Comparison of ENCODE assay signal across 23 cellular contexts in genomic region chr22:27630754-27631153, GRCh38.
"Had no signal": no experiment of that assay in that cellular context is flagged by ENCODE, and none has a peak within 500 bp of the region (broad histone marks: within the 10 kb centered on the region; RNA-seq: fewer than 3 reads in every experiment).

No MANE protein-coding gene starts in this region.

- H3K36me3 ChIP-seq: left ventricle myocardium inferior, right lobe of liver, thyroid gland, upper lobe of right lung, WERI-Rb-1 had no signal

- H3K4me3 Mint-ChIP-seq: activated CD8-positive, alpha-beta T cell treated with anti-CD3 and anti-CD28 coated beads, Interleukin-2, amount 10 ng/mL, durations not matched to agents 7 days and 5 days; dendritic cell treated with granulocyte-macrophage colony-stimulating factor and Interleukin-4, amounts not matched to agents 40 ng/mL and 50 ng/mL, for 4 days; mesothelial cell of epicardium; natural killer cell treated with Interleukin-12 subunit alpha and Interleukin-12 subunit beta and Interleukin-15 and Interleukin-18, amount 100 ng/mL, for 72 hours; stimulated activated naive CD8-positive, alpha-beta T cell treated with anti-CD3 and anti-CD28 coated beads, Interleukin-15, Interleukin-2, amounts not matched to agents 100 ng/mL and 50 ng/mL, for 24 hours; T-cell had no signal

- H3K36me3 Mint-ChIP-seq: activated naive CD4-positive, alpha-beta T cell treated with anti-CD3 and anti-CD28 coated beads, Interleukin-2, amount 50 U/mL, for 72 hours; brain; natural killer cell treated with Interleukin-12 subunit alpha and Interleukin-12 subunit beta and Interleukin-15 and Interleukin-18, amount 100 ng/mL, for 72 hours; T-cell had no signal

- H3K9ac ChIP-seq: parathyroid adenoma had no signal

- H3K27me3 Mint-ChIP-seq: brain had no signal

- H3K9me3 ChIP-seq: left ventricle myocardium inferior, right lobe of liver, thyroid gland, upper lobe of right lung had no signal

- H3K27me3 ChIP-seq: hepatocyte, right lobe of liver, thyroid gland had no signal

- H3K4me1 ChIP-seq: parathyroid adenoma, right lobe of liver, thyroid gland, upper lobe of right lung had no signal

- H3K27ac ChIP-seq: hepatocyte, left ventricle myocardium inferior, parathyroid adenoma, right lobe of liver, skin epidermis, thyroid gland, upper lobe of right lung, WERI-Rb-1 had no signal

- H3K79me2 ChIP-seq: hepatocyte, parathyroid adenoma had no signal

- H3K4me3 ChIP-seq: hepatocyte, left ventricle myocardium inferior, right lobe of liver, skin epidermis, thyroid gland, upper lobe of right lung had no signal

- H3K4me1 Mint-ChIP-seq: T-cell had no signal

- DNase-seq: activated CD4-positive, alpha-beta T cell treated with anti-CD3 and anti-CD28 coated beads for 1 hour; activated CD4-positive, alpha-beta T cell treated with anti-CD3 and anti-CD28 coated beads, Interleukin-2, amount 50 U/mL, for 1 hour; activated CD8-positive, alpha-beta T cell treated with anti-CD3 and anti-CD28 coated beads, Interleukin-2, amount 10 ng/mL, durations not matched to agents 7 days and 5 days; activated gamma-delta T cell treated with Interleukin-2 at 50 U/mL for 16 hours; effector memory CD4-positive, alpha-beta T cell; foreskin melanocyte; left ventricle myocardium inferior; right lobe of liver; stimulated activated CD4-positive, alpha-beta T cell treated with anti-CD3 and anti-CD28 coated beads, Interleukin-1b, Interleukin-23, amount 100 ng/mL, for 48 hours; substantia nigra; T-cell; thyroid gland; upper lobe of right lung; WERI-Rb-1 had no signal

- H3K9me3 Mint-ChIP-seq: dendritic cell treated with granulocyte-macrophage colony-stimulating factor and Interleukin-4, amounts not matched to agents 40 ng/mL and 50 ng/mL, for 4 days; natural killer cell treated with Interleukin-12 subunit alpha and Interleukin-12 subunit beta and Interleukin-15 and Interleukin-18, amount 100 ng/mL, for 72 hours had no signal

- H3K27ac Mint-ChIP-seq: activated CD8-positive, alpha-beta T cell treated with anti-CD3 and anti-CD28 coated beads, Interleukin-2, amount 10 ng/mL, durations not matched to agents 7 days and 5 days; activated naive CD4-positive, alpha-beta T cell treated with anti-CD3 and anti-CD28 coated beads, Interleukin-2, amount 50 U/mL, for 72 hours; dendritic cell treated with granulocyte-macrophage colony-stimulating factor and Interleukin-4, amounts not matched to agents 40 ng/mL and 50 ng/mL, for 4 days; mesothelial cell of epicardium; natural killer cell treated with Interleukin-12 subunit alpha and Interleukin-12 subunit beta and Interleukin-15 and Interleukin-18, amount 100 ng/mL, for 72 hours; stimulated activated naive CD8-positive, alpha-beta T cell treated with anti-CD3 and anti-CD28 coated beads, Interleukin-15, Interleukin-2, amounts not matched to agents 100 ng/mL and 50 ng/mL, for 24 hours; T-cell had no signal

- H3K4me2 ChIP-seq: hepatocyte had no signal
